ENCODE assay signal across 1 cellular context in the genomic region with DNA sequence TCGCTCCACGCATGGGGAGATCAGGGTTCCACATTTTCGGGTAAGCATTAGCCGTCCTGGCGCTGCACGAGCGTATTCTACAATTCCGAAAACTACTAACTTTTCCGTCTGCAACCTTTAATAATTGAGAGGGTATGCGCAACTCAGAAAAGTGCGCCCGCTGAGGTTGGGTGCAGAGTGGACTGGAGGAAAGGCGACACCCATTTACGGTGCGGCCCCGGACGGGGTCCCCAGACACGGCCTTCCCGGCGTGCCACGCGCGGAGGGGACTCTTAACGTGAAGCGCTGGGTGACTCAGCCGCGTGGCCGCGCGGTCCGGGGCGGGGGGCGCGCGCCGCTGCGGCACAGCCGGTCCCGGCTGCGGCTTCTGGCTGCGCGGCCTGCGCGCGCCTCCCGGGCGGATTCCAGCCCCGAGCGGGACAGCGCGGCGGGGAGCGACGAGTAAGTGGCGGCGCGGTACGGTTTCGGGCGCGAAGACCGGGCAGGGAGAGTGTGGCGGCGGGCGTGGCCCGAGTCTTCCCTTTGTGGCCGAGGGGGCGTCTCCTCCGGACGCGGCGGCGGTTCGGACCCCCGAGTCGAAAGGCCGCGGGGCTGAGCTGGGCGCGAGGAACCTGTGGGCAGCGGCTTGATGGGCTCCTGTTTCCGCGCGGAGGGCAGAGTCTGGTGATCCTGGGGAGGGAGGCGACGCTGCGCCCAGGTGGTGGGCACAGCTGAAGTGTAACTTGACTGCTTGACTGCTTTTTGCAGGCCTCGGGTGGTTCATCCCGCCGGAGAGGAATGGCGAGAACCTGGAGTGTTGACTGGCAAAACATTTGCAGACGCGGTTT.
TF ChIP-seq lines count a peak whose summit lies in the region.

A gene (plus strand): TSS at position 330 of the 827 bp plus-strand sequence. CDS start 27,098 bp downstream, outside the sequence.
A gene with protein sequence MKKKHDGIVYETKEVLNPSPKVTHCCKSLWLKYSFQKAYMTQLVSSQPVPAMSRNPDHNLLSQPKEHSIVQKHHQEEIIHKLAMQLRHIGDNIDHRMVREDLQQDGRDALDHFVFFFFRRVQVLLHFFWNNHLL (minus strand): TSS at position 184 of the 827 bp plus-strand sequence. CDS start 16,772 bp downstream, outside the sequence.

TF ChIP-seq in H1, 55 proteins besides CTCF, POLR2A, EP300 and RAD21:
- TF ChIP-seq, protein P1, sequence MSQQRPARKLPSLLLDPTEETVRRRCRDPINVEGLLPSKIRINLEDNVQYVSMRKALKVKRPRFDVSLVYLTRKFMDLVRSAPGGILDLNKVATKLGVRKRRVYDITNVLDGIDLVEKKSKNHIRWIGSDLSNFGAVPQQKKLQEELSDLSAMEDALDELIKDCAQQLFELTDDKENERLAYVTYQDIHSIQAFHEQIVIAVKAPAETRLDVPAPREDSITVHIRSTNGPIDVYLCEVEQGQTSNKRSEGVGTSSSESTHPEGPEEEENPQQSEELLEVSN (IDR thresholded peaks at IDR 0.05), result peak; percentile 49; the same call in 1 of the 2 replicates
- TF ChIP-seq SIN3A (conservative IDR thresholded peaks at IDR 0.05 in 1 of 2, IDR thresholded peaks at IDR 0.05 in 1 of 2; ENCODE audit: low read depth in 1 of 2, low read length in 2 of 2) (peak in 1 of 2 experiments; percentile 60; a peak in 1 of 4 replicates), ASH2L (IDR thresholded peaks at IDR 0.05; ENCODE audit: low read length) (peak; percentile 89), KDM1A (IDR thresholded peaks at IDR 0.05; ENCODE audit: borderline replicate concordance, low read length) (no peak), TBP (IDR thresholded peaks at IDR 0.05; ENCODE audit: low read depth, low read length) (peak; percentile 23; the same call in 1 of the 2 replicates), RBBP5 (IDR thresholded peaks at IDR 0.05; ENCODE audit: borderline replicate concordance, low read depth, low read length) (peak; percentile 93; the same call in 1 of the 2 replicates), CHD1 (IDR thresholded peaks at IDR 0.05; ENCODE audit: low read depth, low read length) (no peak), BACH1 (IDR thresholded peaks at IDR 0.05; ENCODE audit: low read length) (peak; percentile 67), PHF8 (conservative IDR thresholded peaks at IDR 0.05; ENCODE audit: low read depth, low read length) (peak; percentile 91), CREB1 (IDR thresholded peaks at IDR 0.05) (peak; percentile 67), HDAC2 (IDR thresholded peaks at IDR 0.05; ENCODE audit: borderline replicate concordance in 1 of 2, low read depth in 2 of 2, low read length in 2 of 2) (peak; percentile 38 to 59; a peak in 2 of 4 replicates), RNF2 (IDR thresholded peaks at IDR 0.05; ENCODE audit: borderline replicate concordance, low read depth, low read length, missing control alignments, poor library complexity, severe bottlenecking) (no peak), TAF1 (IDR thresholded peaks at IDR 0.05; ENCODE audit: low read depth, low read length) (peak; percentile 69), KDM4A (IDR thresholded peaks at IDR 0.05; ENCODE audit: low read depth, low read length, severe bottlenecking) (peak; percentile 69), JUND (IDR thresholded peaks at IDR 0.05; ENCODE audit: low read length) (peak; percentile 90), FOSL1 (IDR thresholded peaks at IDR 0.05; ENCODE audit: insufficient read depth, low read depth, low read length) (peak; percentile 56; the same call in 1 of the 2 replicates), SRF (IDR thresholded peaks at IDR 0.05; ENCODE audit: low read depth, low read length) (no peak), ZNF274 (IDR thresholded peaks at IDR 0.05; ENCODE audit: borderline replicate concordance, extremely low read depth, low read length) (no peak), TAF7 (optimal IDR thresholded peaks at IDR 0.05; ENCODE audit: borderline replicate concordance, low read depth, low read length) (peak; percentile 31), SP1 (IDR thresholded peaks at IDR 0.05; ENCODE audit: low read depth, low read length) (peak; percentile 68; the same call in 1 of the 2 replicates), MAFK (IDR thresholded peaks at IDR 0.05; ENCODE audit: low read depth, low read length) (no peak)
- TF ChIP-seq, protein P2, sequence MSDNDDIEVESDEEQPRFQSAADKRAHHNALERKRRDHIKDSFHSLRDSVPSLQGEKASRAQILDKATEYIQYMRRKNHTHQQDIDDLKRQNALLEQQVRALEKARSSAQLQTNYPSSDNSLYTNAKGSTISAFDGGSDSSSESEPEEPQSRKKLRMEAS (IDR thresholded peaks at IDR 0.05), result peak; percentile 70
TF ChIP-seq in H1: peak in this region for 16.
